1 cellular context compared by ENCODE assay signal in the genomic region with DNA sequence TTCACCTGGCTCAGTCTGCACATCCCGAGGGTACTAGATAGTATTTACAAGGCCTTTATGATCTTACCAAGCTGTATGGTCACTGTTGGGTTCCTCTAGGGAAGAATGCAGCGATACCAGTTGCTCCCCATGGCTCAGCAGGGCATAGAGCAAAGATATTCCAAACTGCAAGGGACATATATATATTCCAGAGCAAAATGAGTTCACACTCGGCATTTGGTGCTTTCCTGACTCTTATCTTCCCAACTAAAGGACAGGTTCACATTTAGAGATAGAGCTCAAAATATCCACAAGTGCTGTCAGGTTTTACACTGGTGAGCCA.
TF ChIP-seq lines count a peak whose summit lies in the region.

No MANE protein-coding gene starts in this region.

TF ChIP-seq in GM23338, 12 proteins besides CTCF, POLR2A, EP300 and RAD21 (continued from another document):
- TF ChIP-seq, protein P1, sequence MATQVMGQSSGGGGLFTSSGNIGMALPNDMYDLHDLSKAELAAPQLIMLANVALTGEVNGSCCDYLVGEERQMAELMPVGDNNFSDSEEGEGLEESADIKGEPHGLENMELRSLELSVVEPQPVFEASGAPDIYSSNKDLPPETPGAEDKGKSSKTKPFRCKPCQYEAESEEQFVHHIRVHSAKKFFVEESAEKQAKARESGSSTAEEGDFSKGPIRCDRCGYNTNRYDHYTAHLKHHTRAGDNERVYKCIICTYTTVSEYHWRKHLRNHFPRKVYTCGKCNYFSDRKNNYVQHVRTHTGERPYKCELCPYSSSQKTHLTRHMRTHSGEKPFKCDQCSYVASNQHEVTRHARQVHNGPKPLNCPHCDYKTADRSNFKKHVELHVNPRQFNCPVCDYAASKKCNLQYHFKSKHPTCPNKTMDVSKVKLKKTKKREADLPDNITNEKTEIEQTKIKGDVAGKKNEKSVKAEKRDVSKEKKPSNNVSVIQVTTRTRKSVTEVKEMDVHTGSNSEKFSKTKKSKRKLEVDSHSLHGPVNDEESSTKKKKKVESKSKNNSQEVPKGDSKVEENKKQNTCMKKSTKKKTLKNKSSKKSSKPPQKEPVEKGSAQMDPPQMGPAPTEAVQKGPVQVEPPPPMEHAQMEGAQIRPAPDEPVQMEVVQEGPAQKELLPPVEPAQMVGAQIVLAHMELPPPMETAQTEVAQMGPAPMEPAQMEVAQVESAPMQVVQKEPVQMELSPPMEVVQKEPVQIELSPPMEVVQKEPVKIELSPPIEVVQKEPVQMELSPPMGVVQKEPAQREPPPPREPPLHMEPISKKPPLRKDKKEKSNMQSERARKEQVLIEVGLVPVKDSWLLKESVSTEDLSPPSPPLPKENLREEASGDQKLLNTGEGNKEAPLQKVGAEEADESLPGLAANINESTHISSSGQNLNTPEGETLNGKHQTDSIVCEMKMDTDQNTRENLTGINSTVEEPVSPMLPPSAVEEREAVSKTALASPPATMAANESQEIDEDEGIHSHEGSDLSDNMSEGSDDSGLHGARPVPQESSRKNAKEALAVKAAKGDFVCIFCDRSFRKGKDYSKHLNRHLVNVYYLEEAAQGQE (IDR thresholded peaks at IDR 0.05; ENCODE audit: unreplicated experiment) = no peak
- TF ChIP-seq ETS1 (IDR thresholded peaks at IDR 0.05) (no peak), ZNF114 (CRISPR knock-in tag; IDR thresholded peaks at IDR 0.05) (no peak)
- TF ChIP-seq, protein P2, sequence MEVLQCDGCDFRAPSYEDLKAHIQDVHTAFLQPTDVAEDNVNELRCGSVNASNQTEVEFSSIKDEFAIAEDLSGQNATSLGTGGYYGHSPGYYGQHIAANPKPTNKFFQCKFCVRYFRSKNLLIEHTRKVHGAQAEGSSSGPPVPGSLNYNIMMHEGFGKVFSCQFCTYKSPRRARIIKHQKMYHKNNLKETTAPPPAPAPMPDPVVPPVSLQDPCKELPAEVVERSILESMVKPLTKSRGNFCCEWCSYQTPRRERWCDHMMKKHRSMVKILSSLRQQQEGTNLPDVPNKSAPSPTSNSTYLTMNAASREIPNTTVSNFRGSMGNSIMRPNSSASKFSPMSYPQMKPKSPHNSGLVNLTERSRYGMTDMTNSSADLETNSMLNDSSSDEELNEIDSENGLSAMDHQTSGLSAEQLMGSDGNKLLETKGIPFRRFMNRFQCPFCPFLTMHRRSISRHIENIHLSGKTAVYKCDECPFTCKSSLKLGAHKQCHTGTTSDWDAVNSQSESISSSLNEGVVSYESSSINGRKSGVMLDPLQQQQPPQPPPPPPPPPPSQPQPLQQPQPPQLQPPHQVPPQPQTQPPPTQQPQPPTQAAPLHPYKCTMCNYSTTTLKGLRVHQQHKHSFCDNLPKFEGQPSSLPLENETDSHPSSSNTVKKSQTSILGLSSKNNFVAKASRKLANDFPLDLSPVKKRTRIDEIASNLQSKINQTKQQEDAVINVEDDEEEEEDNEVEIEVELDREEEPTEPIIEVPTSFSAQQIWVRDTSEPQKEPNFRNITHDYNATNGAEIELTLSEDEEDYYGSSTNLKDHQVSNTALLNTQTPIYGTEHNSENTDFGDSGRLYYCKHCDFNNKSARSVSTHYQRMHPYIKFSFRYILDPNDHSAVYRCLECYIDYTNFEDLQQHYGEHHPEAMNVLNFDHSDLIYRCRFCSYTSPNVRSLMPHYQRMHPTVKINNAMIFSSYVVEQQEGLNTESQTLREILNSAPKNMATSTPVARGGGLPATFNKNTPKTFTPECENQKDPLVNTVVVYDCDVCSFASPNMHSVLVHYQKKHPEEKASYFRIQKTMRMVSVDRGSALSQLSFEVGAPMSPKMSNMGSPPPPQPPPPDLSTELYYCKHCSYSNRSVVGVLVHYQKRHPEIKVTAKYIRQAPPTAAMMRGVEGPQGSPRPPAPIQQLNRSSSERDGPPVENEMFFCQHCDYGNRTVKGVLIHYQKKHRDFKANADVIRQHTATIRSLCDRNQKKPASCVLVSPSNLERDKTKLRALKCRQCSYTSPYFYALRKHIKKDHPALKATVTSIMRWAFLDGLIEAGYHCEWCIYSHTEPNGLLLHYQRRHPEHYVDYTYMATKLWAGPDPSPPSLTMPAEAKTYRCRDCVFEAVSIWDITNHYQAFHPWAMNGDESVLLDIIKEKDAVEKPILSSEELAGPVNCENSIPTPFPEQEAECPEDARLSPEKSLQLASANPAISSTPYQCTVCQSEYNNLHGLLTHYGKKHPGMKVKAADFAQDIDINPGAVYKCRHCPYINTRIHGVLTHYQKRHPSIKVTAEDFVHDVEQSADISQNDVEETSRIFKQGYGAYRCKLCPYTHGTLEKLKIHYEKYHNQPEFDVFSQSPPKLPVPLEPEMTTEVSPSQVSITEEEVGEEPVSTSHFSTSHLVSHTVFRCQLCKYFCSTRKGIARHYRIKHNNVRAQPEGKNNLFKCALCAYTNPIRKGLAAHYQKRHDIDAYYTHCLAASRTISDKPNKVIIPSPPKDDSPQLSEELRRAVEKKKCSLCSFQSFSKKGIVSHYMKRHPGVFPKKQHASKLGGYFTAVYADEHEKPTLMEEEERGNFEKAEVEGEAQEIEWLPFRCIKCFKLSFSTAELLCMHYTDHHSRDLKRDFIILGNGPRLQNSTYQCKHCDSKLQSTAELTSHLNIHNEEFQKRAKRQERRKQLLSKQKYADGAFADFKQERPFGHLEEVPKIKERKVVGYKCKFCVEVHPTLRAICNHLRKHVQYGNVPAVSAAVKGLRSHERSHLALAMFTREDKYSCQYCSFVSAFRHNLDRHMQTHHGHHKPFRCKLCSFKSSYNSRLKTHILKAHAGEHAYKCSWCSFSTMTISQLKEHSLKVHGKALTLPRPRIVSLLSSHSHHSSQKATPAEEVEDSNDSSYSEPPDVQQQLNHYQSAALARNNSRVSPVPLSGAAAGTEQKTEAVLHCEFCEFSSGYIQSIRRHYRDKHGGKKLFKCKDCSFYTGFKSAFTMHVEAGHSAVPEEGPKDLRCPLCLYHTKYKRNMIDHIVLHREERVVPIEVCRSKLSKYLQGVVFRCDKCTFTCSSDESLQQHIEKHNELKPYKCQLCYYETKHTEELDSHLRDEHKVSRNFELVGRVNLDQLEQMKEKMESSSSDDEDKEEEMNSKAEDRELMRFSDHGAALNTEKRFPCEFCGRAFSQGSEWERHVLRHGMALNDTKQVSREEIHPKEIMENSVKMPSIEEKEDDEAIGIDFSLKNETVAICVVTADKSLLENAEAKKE (CRISPR knock-in tag; IDR thresholded peaks at IDR 0.05) = no peak
